1 cellular context compared by ENCODE assay signal in genomic region chr16:29899516-29900101, GRCh38.
TF ChIP-seq lines count a peak whose summit lies in the region.

Gene SEZ6L2, minus strand, starts transcription at chr16:29899550. Its CDS starts 531 bp downstream, at chr16:29899019.

TF ChIP-seq in HepG2, 621 proteins besides CTCF, POLR2A, EP300 and RAD21 (continued from another document and continues in another):
- TF ChIP-seq ELF3 (CRISPR knock-in tag; IDR thresholded peaks at IDR 0.05), result peak; percentile 81
- 0 out of 2 replicates have a peak, but pooled peaks have one; percentile 33 for TF ChIP-seq HINFP (CRISPR knock-in tag; IDR thresholded peaks at IDR 0.05; ENCODE audit: low read depth)
- peak; percentile 95; the same call in 1 of the 2 replicates for TF ChIP-seq ZNF557 (CRISPR knock-in tag; IDR thresholded peaks at IDR 0.05)
- TF ChIP-seq, protein P1, sequence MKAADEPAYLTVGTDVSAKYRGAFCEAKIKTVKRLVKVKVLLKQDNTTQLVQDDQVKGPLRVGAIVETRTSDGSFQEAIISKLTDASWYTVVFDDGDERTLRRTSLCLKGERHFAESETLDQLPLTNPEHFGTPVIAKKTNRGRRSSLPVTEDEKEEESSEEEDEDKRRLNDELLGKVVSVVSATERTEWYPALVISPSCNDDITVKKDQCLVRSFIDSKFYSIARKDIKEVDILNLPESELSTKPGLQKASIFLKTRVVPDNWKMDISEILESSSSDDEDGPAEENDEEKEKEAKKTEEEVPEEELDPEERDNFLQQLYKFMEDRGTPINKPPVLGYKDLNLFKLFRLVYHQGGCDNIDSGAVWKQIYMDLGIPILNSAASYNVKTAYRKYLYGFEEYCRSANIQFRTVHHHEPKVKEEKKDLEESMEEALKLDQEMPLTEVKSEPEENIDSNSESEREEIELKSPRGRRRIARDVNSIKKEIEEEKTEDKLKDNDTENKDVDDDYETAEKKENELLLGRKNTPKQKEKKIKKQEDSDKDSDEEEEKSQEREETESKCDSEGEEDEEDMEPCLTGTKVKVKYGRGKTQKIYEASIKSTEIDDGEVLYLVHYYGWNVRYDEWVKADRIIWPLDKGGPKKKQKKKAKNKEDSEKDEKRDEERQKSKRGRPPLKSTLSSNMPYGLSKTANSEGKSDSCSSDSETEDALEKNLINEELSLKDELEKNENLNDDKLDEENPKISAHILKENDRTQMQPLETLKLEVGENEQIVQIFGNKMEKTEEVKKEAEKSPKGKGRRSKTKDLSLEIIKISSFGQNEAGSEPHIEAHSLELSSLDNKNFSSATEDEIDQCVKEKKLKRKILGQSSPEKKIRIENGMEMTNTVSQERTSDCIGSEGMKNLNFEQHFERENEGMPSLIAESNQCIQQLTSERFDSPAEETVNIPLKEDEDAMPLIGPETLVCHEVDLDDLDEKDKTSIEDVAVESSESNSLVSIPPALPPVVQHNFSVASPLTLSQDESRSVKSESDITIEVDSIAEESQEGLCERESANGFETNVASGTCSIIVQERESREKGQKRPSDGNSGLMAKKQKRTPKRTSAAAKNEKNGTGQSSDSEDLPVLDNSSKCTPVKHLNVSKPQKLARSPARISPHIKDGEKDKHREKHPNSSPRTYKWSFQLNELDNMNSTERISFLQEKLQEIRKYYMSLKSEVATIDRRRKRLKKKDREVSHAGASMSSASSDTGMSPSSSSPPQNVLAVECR (CRISPR knock-in tag; IDR thresholded peaks at IDR 0.05; ENCODE audit: borderline replicate concordance), result no peak; the same call in 1 of the 2 replicates
- TF ChIP-seq CHD4 (IDR thresholded peaks at IDR 0.05; ENCODE audit: borderline replicate concordance, low read length), result no peak; the same call in 1 of the 2 replicates
- no peak; the same call in 1 of the 2 replicates for TF ChIP-seq ZBTB7A (CRISPR knock-in tag; IDR thresholded peaks at IDR 0.05)
- TF ChIP-seq ISL2 (CRISPR knock-in tag; IDR thresholded peaks at IDR 0.05), result peak; percentile 82
- TF ChIP-seq USF2 (IDR thresholded peaks at IDR 0.05; ENCODE audit: low read depth, low read length), result no peak
- no peak for TF ChIP-seq USF2 (CRISPR knock-in tag; IDR thresholded peaks at IDR 0.05; ENCODE audit: borderline replicate concordance)
- no peak for TF ChIP-seq SMARCE1 (IDR thresholded peaks at IDR 0.05; ENCODE audit: borderline replicate concordance)
- no peak for TF ChIP-seq AGO2 (optimal IDR thresholded peaks at IDR 0.05; ENCODE audit: low read depth, low read length)
- TF ChIP-seq ZBTB7B (CRISPR knock-in tag; IDR thresholded peaks at IDR 0.05), result peak; percentile 75; the same call in 1 of the 2 replicates
- TF ChIP-seq, protein P2, sequence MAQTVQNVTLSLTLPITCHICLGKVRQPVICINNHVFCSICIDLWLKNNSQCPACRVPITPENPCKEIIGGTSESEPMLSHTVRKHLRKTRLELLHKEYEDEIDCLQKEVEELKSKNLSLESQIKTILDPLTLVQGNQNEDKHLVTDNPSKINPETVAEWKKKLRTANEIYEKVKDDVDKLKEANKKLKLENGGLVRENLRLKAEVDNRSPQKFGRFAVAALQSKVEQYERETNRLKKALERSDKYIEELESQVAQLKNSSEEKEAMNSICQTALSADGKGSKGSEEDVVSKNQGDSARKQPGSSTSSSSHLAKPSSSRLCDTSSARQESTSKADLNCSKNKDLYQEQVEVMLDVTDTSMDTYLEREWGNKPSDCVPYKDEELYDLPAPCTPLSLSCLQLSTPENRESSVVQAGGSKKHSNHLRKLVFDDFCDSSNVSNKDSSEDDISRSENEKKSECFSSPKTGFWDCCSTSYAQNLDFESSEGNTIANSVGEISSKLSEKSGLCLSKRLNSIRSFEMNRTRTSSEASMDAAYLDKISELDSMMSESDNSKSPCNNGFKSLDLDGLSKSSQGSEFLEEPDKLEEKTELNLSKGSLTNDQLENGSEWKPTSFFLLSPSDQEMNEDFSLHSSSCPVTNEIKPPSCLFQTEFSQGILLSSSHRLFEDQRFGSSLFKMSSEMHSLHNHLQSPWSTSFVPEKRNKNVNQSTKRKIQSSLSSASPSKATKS (CRISPR knock-in tag; IDR thresholded peaks at IDR 0.05), result no peak
- no peak for TF ChIP-seq ZNF337 (CRISPR knock-in tag; IDR thresholded peaks at IDR 0.05; ENCODE audit: borderline replicate concordance, low read depth)
- TF ChIP-seq SPEN (CRISPR knock-in tag; IDR thresholded peaks at IDR 0.05; ENCODE audit: low read depth), result no peak
- peak; percentile 50; the same call in 1 of the 2 replicates for TF ChIP-seq ZNF205 (CRISPR knock-in tag; IDR thresholded peaks at IDR 0.05)
- TF ChIP-seq BCL3 (CRISPR knock-in tag; IDR thresholded peaks at IDR 0.05), result no peak; the same call in 1 of the 2 replicates
- TF ChIP-seq ERF (CRISPR knock-in tag; IDR thresholded peaks at IDR 0.05), result peak; percentile 49; the same call in 1 of the 2 replicates
- no peak for TF ChIP-seq MAFF (IDR thresholded peaks at IDR 0.05; ENCODE audit: low read depth, low read length)
- TF ChIP-seq, protein P3, sequence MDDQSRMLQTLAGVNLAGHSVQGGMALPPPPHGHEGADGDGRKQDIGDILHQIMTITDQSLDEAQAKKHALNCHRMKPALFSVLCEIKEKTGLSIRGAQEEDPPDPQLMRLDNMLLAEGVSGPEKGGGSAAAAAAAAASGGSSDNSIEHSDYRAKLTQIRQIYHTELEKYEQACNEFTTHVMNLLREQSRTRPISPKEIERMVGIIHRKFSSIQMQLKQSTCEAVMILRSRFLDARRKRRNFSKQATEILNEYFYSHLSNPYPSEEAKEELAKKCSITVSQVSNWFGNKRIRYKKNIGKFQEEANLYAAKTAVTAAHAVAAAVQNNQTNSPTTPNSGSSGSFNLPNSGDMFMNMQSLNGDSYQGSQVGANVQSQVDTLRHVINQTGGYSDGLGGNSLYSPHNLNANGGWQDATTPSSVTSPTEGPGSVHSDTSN (CRISPR knock-in tag; IDR thresholded peaks at IDR 0.05; ENCODE audit: borderline replicate concordance), result peak; percentile 98; the same call in 1 of the 2 replicates
- TF ChIP-seq ARID2 (CRISPR knock-in tag; IDR thresholded peaks at IDR 0.05; ENCODE audit: borderline replicate concordance), result no peak
- TF ChIP-seq ZNF343 (CRISPR knock-in tag; IDR thresholded peaks at IDR 0.05), result no peak
- TF ChIP-seq ZNF430 (CRISPR knock-in tag; IDR thresholded peaks at IDR 0.05), result no peak; the same call in 1 of the 2 replicates
- peak; percentile 33 for TF ChIP-seq SRSF1 (optimal IDR thresholded peaks at IDR 0.05; ENCODE audit: low read depth, low read length)
- no peak for TF ChIP-seq ZNF780A (CRISPR knock-in tag; IDR thresholded peaks at IDR 0.05)
- TF ChIP-seq FOXP1 (IDR thresholded peaks at IDR 0.05), result no peak
- no peak for TF ChIP-seq FOXP1 (CRISPR knock-in tag; IDR thresholded peaks at IDR 0.05)
- peak; percentile 97 for TF ChIP-seq ZSCAN9 (CRISPR knock-in tag; IDR thresholded peaks at IDR 0.05; ENCODE audit: borderline replicate concordance)
- TF ChIP-seq ZNF562 (CRISPR knock-in tag; IDR thresholded peaks at IDR 0.05; ENCODE audit: borderline replicate concordance), result peak; percentile 31; the same call in 1 of the 2 replicates
- TF ChIP-seq, protein P4, sequence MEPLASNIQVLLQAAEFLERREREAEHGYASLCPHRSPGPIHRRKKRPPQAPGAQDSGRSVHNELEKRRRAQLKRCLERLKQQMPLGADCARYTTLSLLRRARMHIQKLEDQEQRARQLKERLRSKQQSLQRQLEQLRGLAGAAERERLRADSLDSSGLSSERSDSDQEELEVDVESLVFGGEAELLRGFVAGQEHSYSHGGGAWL (CRISPR knock-in tag; IDR thresholded peaks at IDR 0.05), result no peak
- peak; percentile 43; the same call in 1 of the 2 replicates for TF ChIP-seq GFI1 (CRISPR knock-in tag; IDR thresholded peaks at IDR 0.05; ENCODE audit: borderline replicate concordance)
- TF ChIP-seq HOXA9 (CRISPR knock-in tag; IDR thresholded peaks at IDR 0.05; ENCODE audit: borderline replicate concordance), result no peak; the same call in 1 of the 2 replicates
- TF ChIP-seq, protein P5, sequence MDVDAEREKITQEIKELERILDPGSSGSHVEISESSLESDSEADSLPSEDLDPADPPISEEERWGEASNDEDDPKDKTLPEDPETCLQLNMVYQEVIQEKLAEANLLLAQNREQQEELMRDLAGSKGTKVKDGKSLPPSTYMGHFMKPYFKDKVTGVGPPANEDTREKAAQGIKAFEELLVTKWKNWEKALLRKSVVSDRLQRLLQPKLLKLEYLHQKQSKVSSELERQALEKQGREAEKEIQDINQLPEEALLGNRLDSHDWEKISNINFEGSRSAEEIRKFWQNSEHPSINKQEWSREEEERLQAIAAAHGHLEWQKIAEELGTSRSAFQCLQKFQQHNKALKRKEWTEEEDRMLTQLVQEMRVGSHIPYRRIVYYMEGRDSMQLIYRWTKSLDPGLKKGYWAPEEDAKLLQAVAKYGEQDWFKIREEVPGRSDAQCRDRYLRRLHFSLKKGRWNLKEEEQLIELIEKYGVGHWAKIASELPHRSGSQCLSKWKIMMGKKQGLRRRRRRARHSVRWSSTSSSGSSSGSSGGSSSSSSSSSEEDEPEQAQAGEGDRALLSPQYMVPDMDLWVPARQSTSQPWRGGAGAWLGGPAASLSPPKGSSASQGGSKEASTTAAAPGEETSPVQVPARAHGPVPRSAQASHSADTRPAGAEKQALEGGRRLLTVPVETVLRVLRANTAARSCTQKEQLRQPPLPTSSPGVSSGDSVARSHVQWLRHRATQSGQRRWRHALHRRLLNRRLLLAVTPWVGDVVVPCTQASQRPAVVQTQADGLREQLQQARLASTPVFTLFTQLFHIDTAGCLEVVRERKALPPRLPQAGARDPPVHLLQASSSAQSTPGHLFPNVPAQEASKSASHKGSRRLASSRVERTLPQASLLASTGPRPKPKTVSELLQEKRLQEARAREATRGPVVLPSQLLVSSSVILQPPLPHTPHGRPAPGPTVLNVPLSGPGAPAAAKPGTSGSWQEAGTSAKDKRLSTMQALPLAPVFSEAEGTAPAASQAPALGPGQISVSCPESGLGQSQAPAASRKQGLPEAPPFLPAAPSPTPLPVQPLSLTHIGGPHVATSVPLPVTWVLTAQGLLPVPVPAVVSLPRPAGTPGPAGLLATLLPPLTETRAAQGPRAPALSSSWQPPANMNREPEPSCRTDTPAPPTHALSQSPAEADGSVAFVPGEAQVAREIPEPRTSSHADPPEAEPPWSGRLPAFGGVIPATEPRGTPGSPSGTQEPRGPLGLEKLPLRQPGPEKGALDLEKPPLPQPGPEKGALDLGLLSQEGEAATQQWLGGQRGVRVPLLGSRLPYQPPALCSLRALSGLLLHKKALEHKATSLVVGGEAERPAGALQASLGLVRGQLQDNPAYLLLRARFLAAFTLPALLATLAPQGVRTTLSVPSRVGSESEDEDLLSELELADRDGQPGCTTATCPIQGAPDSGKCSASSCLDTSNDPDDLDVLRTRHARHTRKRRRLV (CRISPR knock-in tag; IDR thresholded peaks at IDR 0.05), result peak; percentile 73; the same call in 1 of the 2 replicates
- peak; percentile 84; the same call in 1 of the 2 replicates for TF ChIP-seq STAT6 (CRISPR knock-in tag; IDR thresholded peaks at IDR 0.05; ENCODE audit: borderline replicate concordance)
- no peak for TF ChIP-seq RBM22 (optimal IDR thresholded peaks at IDR 0.05; ENCODE audit: low read length)
- no peak for TF ChIP-seq ZBTB38 (CRISPR knock-in tag; IDR thresholded peaks at IDR 0.05)
- TF ChIP-seq ZFP41 (CRISPR knock-in tag; IDR thresholded peaks at IDR 0.05; ENCODE audit: borderline replicate concordance), result no peak
- TF ChIP-seq HNRNPL (IDR thresholded peaks at IDR 0.05; ENCODE audit: low read depth, low read length), result 0 out of 2 replicates have a peak, but pooled peaks have one; percentile 20
- no peak for TF ChIP-seq ZNF329 (CRISPR knock-in tag; IDR thresholded peaks at IDR 0.05; ENCODE audit: low read depth)
- no peak for TF ChIP-seq DNMT3B (CRISPR knock-in tag; conservative IDR thresholded peaks at IDR 0.05)
